8 cellular contexts compared by ENCODE assay signal in the genomic region with DNA sequence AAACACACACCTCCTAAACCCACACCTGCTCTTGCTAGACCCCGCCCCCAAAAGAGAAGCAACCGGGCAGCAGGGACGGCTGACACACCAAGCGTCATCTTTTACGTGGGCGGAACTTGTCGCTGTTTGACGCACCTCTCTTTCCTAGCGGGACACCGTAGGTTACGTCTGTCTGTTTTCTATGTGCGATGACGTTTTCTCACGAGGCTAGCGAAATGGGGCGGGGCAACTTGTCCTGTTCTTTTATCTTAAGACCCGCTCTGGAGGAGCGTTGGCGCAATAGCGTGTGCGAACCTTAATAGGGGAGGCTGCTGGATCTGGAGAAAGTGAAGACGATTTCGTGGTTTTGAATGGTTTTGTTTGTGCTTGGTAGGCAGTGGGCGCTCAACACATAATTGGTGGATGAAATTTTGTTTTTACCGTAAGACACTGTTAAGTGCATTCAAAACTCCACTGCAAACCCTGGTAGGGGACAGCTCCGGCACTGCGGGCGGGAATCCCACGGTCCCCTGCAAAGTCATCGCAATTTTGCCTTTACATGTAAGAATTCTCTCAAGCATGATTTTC. TPM values are rescaled to one million over a fixed set of nuclear protein-coding genes. Genes with fewer than 3 reads are reported as not detected.
DNase-seq lines count a peak whose midpoint lies in the region; ATAC-seq and TF ChIP-seq lines count a peak whose summit lies in the region.

No MANE protein-coding gene starts in this region.

- H3K4me1 ChIP-seq in PC-9 (replicated peaks; ENCODE audit: insufficient read depth): peaks cover 27% of the 10 kb centered on the region
- peaks cover 20% of the 10 kb centered on the region for H3K4me1 ChIP-seq in mucosa of stomach (ENCODE audit: control insufficient read depth, insufficient read depth, low read length)

- H3K4me3 Mint-ChIP-seq in IgD-negative memory B cell: peak overlapping the region; percentile 92 to 100 (median 98)

- H3K4me3 ChIP-seq in PC-9 (peak overlapping the region; percentile 62), mucosa of stomach (ENCODE audit: low read length) (peak overlapping the region; percentile 52)

- H2AFZ ChIP-seq in PC-9: peak overlapping the region; percentile 82

- H3K79me2 ChIP-seq in PC-9 (ENCODE audit: low read depth): 0 out of 2 replicates have a peak, but pooled peaks cover 4% of the 10 kb centered on the region

- H3K36me3 Mint-ChIP-seq in IgD-negative memory B cell: no peaks in the 10 kb centered on the region

- H3K27me3 Mint-ChIP-seq in IgD-negative memory B cell: no peaks in the 10 kb centered on the region

- ATAC-seq in GM21576 (IDR thresholded peaks at IDR 0.05; ENCODE audit: unreplicated experiment): peak; percentile 83
- ATAC-seq in esophagus mucosa: peak; percentile 95

- peak overlapping the region; percentile 83 for H3K4me2 ChIP-seq in PC-9

- H3K4me1 Mint-ChIP-seq in IgD-negative memory B cell: peaks cover 7 to 20% (median 13%) of the 10 kb centered on the region in 3 donors

- H3K9me2 ChIP-seq in PC-9 (ENCODE audit: insufficient read depth): no peaks in the 10 kb centered on the region

- intact Hi-C loops in PC-9 (cut with micrococcal nuclease; ENCODE audit: unreplicated experiment): no loop called here

- H3K9ac ChIP-seq in mucosa of stomach (ENCODE audit: low read length): peak overlapping the region; percentile 67

- H3K9me3 ChIP-seq in PC-9 (ENCODE audit: insufficient read depth, low read depth) (no peaks in the 10 kb centered on the region), mucosa of stomach (ENCODE audit: control insufficient read depth, low read length) (no peaks in the 10 kb centered on the region)

- H3K27ac Mint-ChIP-seq in IgD-negative memory B cell: peak overlapping the region; percentile 97 to 100 (median 99)

- H3K27me3 ChIP-seq in PC-9 (ENCODE audit: insufficient read depth, low read depth) (no peaks in the 10 kb centered on the region), mucosa of stomach (ENCODE audit: control insufficient read depth, insufficient read depth, low read length) (no peaks in the 10 kb centered on the region)

- POLR2A ChIA-PET in PC-9 (lab: Charles Lee; ENCODE audit: unreplicated experiment): no interaction called here

- TSS peak; percentile 87 for BruUV-seq in PC-9 (replicated peaks; lab: Mats Ljungman, UMichigan)

- CTCF ChIA-PET in PC-9 (lab: Charles Lee): interaction anchor here (0.7 kb wide), 1 partner anchor 310 kb away, joined by 3 read pairs; no protein-coding TSS in a partner anchor

- no peak for TF ChIP-seq CTCF in PC-9 (conservative IDR thresholded peaks at IDR 0.05)

- DNase-seq in DMS114 treated with DMSO at 0.1 percent for 48 hours (lab: John Stamatoyannopoulos, UW; ENCODE audit: unreplicated experiment) (peak; percentile 90), PC-9 (peak; percentile 82 to 93)
- peak; percentile 92 to 93 for DNase-seq in activated T-cell treated with anti-CD3 and anti-CD28 coated beads, Interleukin-2, amount 50 U/mL, for 48 hours
- DNase-seq in stimulated activated CD8-positive, alpha-beta memory T cell treated with anti-CD3 and anti-CD28 coated beads, Interleukin-4, amount 100 ng/mL, for 48 hours: peak; percentile 95

- H3K9me3 Mint-ChIP-seq in IgD-negative memory B cell: peaks cover 2 to 9% (median 7%) of the 10 kb centered on the region in 3 donors

- H3K36me3 ChIP-seq in PC-9 (ENCODE audit: low read depth) (no peaks in the 10 kb centered on the region), mucosa of stomach (ENCODE audit: control insufficient read depth, insufficient read depth, low read length) (no peaks in the 10 kb centered on the region)

- H3F3A ChIP-seq in PC-9 (ENCODE audit: insufficient read depth, low read depth): peaks cover 3% of the 10 kb centered on the region; the same call in 1 of the 2 replicates

- H4K20me1 ChIP-seq in PC-9 (ENCODE audit: insufficient read depth): no peaks in the 10 kb centered on the region

- peak overlapping the region; percentile 71 for H3K27ac ChIP-seq in PC-9

RNA-seq across cellular contexts. Expression of gene C9orf72, which starts 0.5 kb away (rescaled TPM):
- 15.3 TPM for polyA plus RNA-seq in IgD-negative memory B cell
- total RNA-seq in PC-9 (2021): 4.4 and 4.9 TPM in 2 replicates
- total RNA-seq in esophagus mucosa: 6.4 TPM

RNA-seq across cellular contexts. Expression of gene MOB3B, which starts 44.2 kb away (rescaled TPM):
- 7.1 TPM for polyA plus RNA-seq in IgD-negative memory B cell
- 2.7 and 4.4 TPM in 2 replicates for total RNA-seq in PC-9 (2021)
- total RNA-seq in esophagus mucosa: 3.7 TPM

RNA-seq across cellular contexts. Expression of gene IFNK, which starts 49.7 kb away (rescaled TPM):
- not detected for polyA plus RNA-seq in IgD-negative memory B cell
- not detected in 2 replicates for total RNA-seq in PC-9 (2021)
- total RNA-seq in esophagus mucosa: not detected

Comparison
In these comparisons a context has a peak if more than half of its experiments do, and no peak if none do; other contexts are left out.
1. Peak in every context shown above with its lines: DNase-seq, ATAC-seq, H3K4me3 ChIP-seq and H3K27ac ChIP-seq.